ENCODE assay signal across 15 cellular contexts in genomic region chr11:79067355-79067685, GRCh38.
A peak's percentile ranks its signal among the peaks of the same experiment; 100 is the strongest.
DNase-seq lines count a peak whose midpoint lies in the region; ATAC-seq and TF ChIP-seq lines count a peak whose summit lies in the region.
"Had no signal": no experiment of that assay in that cellular context is flagged by ENCODE, and none has a peak within 500 bp of the region (broad histone marks: within the 10 kb centered on the region; RNA-seq: fewer than 3 reads in every experiment).

No MANE protein-coding gene starts in this region.

- no peaks in the 10 kb centered on the region for H3K27me3 ChIP-seq in hepatocyte
- H3K27me3 ChIP-seq: Peyer's patch had no signal

- no peaks in the 10 kb centered on the region; the same call in 1 of the 2 replicates for H3K27me3 Mint-ChIP-seq in WTC11 (ENCODE audit: low read depth)
- no peaks in the 10 kb centered on the region for H3K27me3 Mint-ChIP-seq in neural crest cell (ENCODE audit: low read depth)
- H3K27me3 Mint-ChIP-seq in activated CD4-positive, alpha-beta T cell treated with anti-CD3 and anti-CD28 coated beads, Interleukin-2, amount 10 ng/mL, durations not matched to agents 7 days and 5 days = no peaks in the 10 kb centered on the region

- 67% methylated on average over 5 of the region's 5 CpGs for WGBS in hepatocyte (ENCODE audit: low lambda C conversion rate, missing lambda C conversion rate)

- no peaks in the 10 kb centered on the region for H3K36me3 ChIP-seq in hepatocyte (replicated peaks; ENCODE audit: insufficient read depth, low read depth)
- H3K36me3 ChIP-seq: HAP-1, Peyer's patch had no signal

- no peaks in the 10 kb centered on the region for H3K36me3 Mint-ChIP-seq in WTC11
- H3K36me3 Mint-ChIP-seq in neural crest cell (ENCODE audit: low read depth) = no peaks in the 10 kb centered on the region
- no peaks in the 10 kb centered on the region for H3K36me3 Mint-ChIP-seq in activated CD4-positive, alpha-beta T cell treated with anti-CD3 and anti-CD28 coated beads, Interleukin-2, amount 10 ng/mL, durations not matched to agents 7 days and 5 days (ENCODE audit: low read depth)
- H3K36me3 Mint-ChIP-seq: CD8-positive, alpha-beta memory T cell had no signal

- H3K27ac Mint-ChIP-seq in WTC11 (peak overlapping the region; percentile 18; the same call in 1 of the 2 replicates), neural crest cell (ENCODE audit: unreplicated experiment) (peak overlapping the region; percentile 57)
- H3K27ac Mint-ChIP-seq in activated CD4-positive, alpha-beta T cell treated with anti-CD3 and anti-CD28 coated beads, Interleukin-2, amount 10 ng/mL, durations not matched to agents 7 days and 5 days = no peak overlapping the region
- H3K27ac Mint-ChIP-seq: CD8-positive, alpha-beta memory T cell had no signal

- H3K9me3 ChIP-seq in hepatocyte (ENCODE audit: low read depth) = no peaks in the 10 kb centered on the region
- H3K9me3 ChIP-seq: HAP-1, Peyer's patch had no signal

- TF ChIP-seq CTCF in WTC11 (IDR thresholded peaks at IDR 0.05) (no peak), hepatocyte (IDR thresholded peaks at IDR 0.05; ENCODE audit: poor library complexity) (no peak), neural crest cell (conservative IDR thresholded peaks at IDR 0.05) (no peak)

- H3K79me2 ChIP-seq in hepatocyte = no peaks in the 10 kb centered on the region

- H3K4me1 Mint-ChIP-seq in WTC11 (peaks cover 20% of the 10 kb centered on the region), neural crest cell (peaks cover 25% of the 10 kb centered on the region)
- no peaks in the 10 kb centered on the region for H3K4me1 Mint-ChIP-seq in activated CD4-positive, alpha-beta T cell treated with anti-CD3 and anti-CD28 coated beads, Interleukin-2, amount 10 ng/mL, durations not matched to agents 7 days and 5 days
- H3K4me1 Mint-ChIP-seq: CD8-positive, alpha-beta memory T cell had no signal

- peak overlapping the region; percentile 38 for H3K4me2 ChIP-seq in hepatocyte

- H3K9me3 Mint-ChIP-seq in WTC11 (no peaks in the 10 kb centered on the region), neural crest cell (no peaks in the 10 kb centered on the region)
- H3K9me3 Mint-ChIP-seq in activated CD4-positive, alpha-beta T cell treated with anti-CD3 and anti-CD28 coated beads, Interleukin-2, amount 10 ng/mL, durations not matched to agents 7 days and 5 days = no peaks in the 10 kb centered on the region
- H3K9me3 Mint-ChIP-seq: CD8-positive, alpha-beta memory T cell had no signal

- H3K4me3 Mint-ChIP-seq in WTC11 (peak overlapping the region; percentile 20), neural crest cell (peak overlapping the region; percentile 68)
- H3K4me3 Mint-ChIP-seq in activated CD4-positive, alpha-beta T cell treated with anti-CD3 and anti-CD28 coated beads, Interleukin-2, amount 10 ng/mL, durations not matched to agents 7 days and 5 days = no peak overlapping the region
- H3K4me3 Mint-ChIP-seq: CD8-positive, alpha-beta memory T cell had no signal

- CTCF ChIA-PET in WTC11 (lab: Charles Lee) = interaction anchor here (0.6 to 1.9 kb wide), 3 partner anchors 9 to 33 kb away, joined by 3 to 5 read pairs (median 3); no protein-coding TSS in a partner anchor
- CTCF ChIA-PET in activated CD4-positive, alpha-beta T cell treated with anti-CD3 and anti-CD28 coated beads, Interleukin-2, amount 10 ng/mL, durations not matched to agents 7 days and 5 days (lab: Charles Lee) = interaction anchor here (0.6 to 1.2 kb wide), 2 partner anchors 33 to 284 kb away, joined by 3 read pairs; no protein-coding TSS in a partner anchor

- H3K9me2 ChIP-seq in hepatocyte (replicated peaks; ENCODE audit: insufficient read depth) = no peaks in the 10 kb centered on the region

- POLR2A ChIA-PET in WTC11 (lab: Charles Lee) = interaction anchor here (1.0 kb wide), 1 partner anchor 23 kb away, joined by 3 read pairs; no protein-coding TSS in a partner anchor
- POLR2A ChIA-PET in activated CD4-positive, alpha-beta T cell treated with anti-CD3 and anti-CD28 coated beads, Interleukin-2, amount 10 ng/mL, durations not matched to agents 7 days and 5 days (lab: Charles Lee) = no interaction called here

- H3K4me1 ChIP-seq in hepatocyte (ENCODE audit: insufficient read depth) = no peaks in the 10 kb centered on the region
- H3K4me1 ChIP-seq: HAP-1, Peyer's patch had no signal

- H4K20me1 ChIP-seq in hepatocyte (ENCODE audit: insufficient read depth, poor library complexity, severe bottlenecking) = no peaks in the 10 kb centered on the region

- H2AFZ ChIP-seq in hepatocyte = no peak overlapping the region

- ATAC-seq in WTC11 (no peak), GM21825 (IDR thresholded peaks at IDR 0.05; ENCODE audit: unreplicated experiment) (no peak), GM21529 (IDR thresholded peaks at IDR 0.05; ENCODE audit: unreplicated experiment) (no peak)

- DNase-seq in WTC11 (ENCODE audit: low spot score) (no peak), hepatocyte (ENCODE audit: low spot score) (no peak), neural crest cell (ENCODE audit: low read depth, low spot score) (no peak)
- DNase-seq in central memory CD4-positive, alpha-beta T cell = no peak
- no peak for DNase-seq in activated CD4-positive, alpha-beta T cell treated with anti-CD3 and anti-CD28 coated beads, Interleukin-2, amount 10 ng/mL, durations not matched to agents 7 days and 5 days
- DNase-seq: CD8-positive, alpha-beta memory T cell; NCI-H1417; NCI-H2029; NCI-H2171 treated with DMSO at 0.1 percent for 48 hours; NCI-H510A; Peyer's patch; Right ventricle myocardium superior had no signal

- H3K4me3 ChIP-seq in hepatocyte = no peak overlapping the region
- H3K4me3 ChIP-seq: HAP-1, Peyer's patch had no signal

- H3K27ac ChIP-seq in hepatocyte = no peak overlapping the region
- H3K27ac ChIP-seq: Peyer's patch had no signal

TF ChIP-seq in WTC11, 78 proteins besides CTCF, POLR2A, EP300 and RAD21 (continues in another document):
- TF ChIP-seq SOX15 (CRISPR knock-in tag; IDR thresholded peaks at IDR 0.05) (no peak), MXD4 (CRISPR knock-in tag; IDR thresholded peaks at IDR 0.05; ENCODE audit: borderline replicate concordance) (no peak), ZNF232 (CRISPR knock-in tag; IDR thresholded peaks at IDR 0.05) (no peak), EMX1 (CRISPR knock-in tag; IDR thresholded peaks at IDR 0.05) (no peak), PREB (CRISPR knock-in tag; IDR thresholded peaks at IDR 0.05; ENCODE audit: borderline replicate concordance) (no peak), ZNF281 (CRISPR knock-in tag; IDR thresholded peaks at IDR 0.05) (no peak), ARID4B (CRISPR knock-in tag; IDR thresholded peaks at IDR 0.05; ENCODE audit: borderline replicate concordance) (no peak)
